38 cellular contexts compared by ENCODE assay signal in the genomic region with DNA sequence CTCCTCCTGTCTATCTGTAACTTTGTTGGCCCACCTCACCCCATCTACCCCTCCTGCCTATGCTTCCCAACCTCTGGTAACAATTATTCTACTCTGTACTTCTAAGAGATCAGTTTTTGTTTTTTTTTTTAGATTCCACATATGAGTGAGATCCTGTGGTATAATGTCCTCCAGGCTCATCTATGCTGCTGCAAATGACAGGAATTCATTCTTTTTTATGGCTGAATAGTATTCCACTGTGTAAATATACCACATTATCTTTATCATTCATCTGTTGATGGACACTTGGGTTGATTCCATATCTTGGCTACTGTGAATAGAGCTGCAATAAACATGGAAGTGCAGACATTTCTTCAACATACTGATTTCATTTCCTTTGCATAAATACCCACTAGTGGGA. TPM values are rescaled to one million over a fixed set of nuclear protein-coding genes. Genes with fewer than 3 reads are reported as not detected.
"Had no signal": no experiment of that assay in that cellular context is flagged by ENCODE, and none has a peak within 500 bp of the region (broad histone marks: within the 10 kb centered on the region; RNA-seq: fewer than 3 reads in every experiment).

No MANE protein-coding gene starts in this region.

- H3K36me3 ChIP-seq: adrenal gland, brain microvascular endothelial cell, breast epithelium had no signal

- DNase-seq: activated B cell treated with CpG ODN at 0.5 μM for 24 hours; activated CD4-positive, alpha-beta memory T cell treated with anti-CD3 and anti-CD28 coated beads for 36 hours; activated CD4-positive, alpha-beta T cell treated with anti-CD3 and anti-CD28 coated beads for 4 hours; activated CD4-positive, alpha-beta T cell treated with anti-CD3 and anti-CD28 coated beads, Interleukin-2, amount 10 ng/mL, durations not matched to agents 24 days and 14 days; activated CD4-positive, alpha-beta T cell treated with anti-CD3 and anti-CD28 coated beads, Interleukin-2, amount 50 U/mL, for 1 hour; activated CD4-positive, alpha-beta T cell treated with anti-CD3 and anti-CD28 coated beads, Interleukin-2, amount 50 U/mL, for 4 hours; activated CD4-positive, CD25-positive, alpha-beta regulatory T cell treated with anti-CD3 and anti-CD28 coated beads, Interleukin-2, amount 50 U/mL, for 72 hours; activated CD8-positive, alpha-beta memory T cell treated with anti-CD3 and anti-CD28 coated beads, Interleukin-2, amount 50 U/mL, for 4 hours; activated CD8-positive, alpha-beta T cell treated with anti-CD3 and anti-CD28 coated beads for 36 hours; activated effector memory CD4-positive, alpha-beta T cell treated with Interleukin-2 at 50 U/mL for 16 hours; activated gamma-delta T cell; activated naive CD4-positive, alpha-beta T cell treated with anti-CD3 and anti-CD28 coated beads, Interleukin-2, amount 50 U/mL, for 16 hours; activated naive CD4-positive, alpha-beta T cell treated with Interleukin-2 at 50 U/mL for 16 hours; activated naive CD8-positive, alpha-beta T cell treated with anti-CD3 and anti-CD28 coated beads, Interleukin-2, amount 10 ng/mL, durations not matched to agents 7 days and 5 days; activated T-cell treated with anti-CD3 and anti-CD28 coated beads for 4 hours; activated T-cell treated with anti-CD3 and anti-CD28 coated beads, Interleukin-2, amount 50 U/mL, for 1 hour; activated T-cell treated with anti-CD3 and anti-CD28 coated beads, Interleukin-2, amount 50 U/mL, for 4 hours; activated T-cell treated with anti-CD3 and anti-CD28 coated beads, Interleukin-2, amount 50 U/mL, for 72 hours; adrenal gland; amniotic stem cell; aorta; body of pancreas; brain microvascular endothelial cell; central memory CD4-positive, alpha-beta T cell; T-helper 1 cell; T-helper 2 cell; T-helper 9 cell had no signal

- FAIRE-seq: astrocyte, TTC549 had no signal

- H3K4me3 Mint-ChIP-seq: activated B cell treated with CpG ODN at 0.5 μM for 24 hours; activated CD4-positive, alpha-beta memory T cell treated with anti-CD3 and anti-CD28 coated beads for 36 hours; activated CD4-positive, alpha-beta T cell treated with anti-CD3 and anti-CD28 coated beads, Interleukin-2, amount 10 ng/mL, durations not matched to agents 24 days and 14 days; activated CD8-positive, alpha-beta T cell treated with anti-CD3 and anti-CD28 coated beads for 36 hours; activated naive CD8-positive, alpha-beta T cell treated with anti-CD3 and anti-CD28 coated beads, Interleukin-2, amount 10 ng/mL, durations not matched to agents 7 days and 5 days; activated T-cell treated with anti-CD3 and anti-CD28 coated beads, Interleukin-2, amount 50 U/mL, for 4 hours; activated T-cell treated with anti-CD3 and anti-CD28 coated beads, Interleukin-2, amount 50 U/mL, for 72 hours; activated T-helper 1 cell treated with anti-CD3 and anti-CD28 coated beads, Interleukin-12 subunit alpha, Interleukin-12 subunit beta, Interleukin-2, Interleukin-4 antibody, amounts not matched to agents 30 ng/mL and 10 ng/mL and 1 ng/mL, durations not matched to agents 14 hours and 24 hours and 36 hours; T-helper 1 cell treated with Interleukin-12 subunit alpha and Interleukin-12 subunit beta and Interleukin-4 antibody, amounts not matched to agents 30 μg/mL and 1 μg/mL, for 36 hours; T-helper 2 cell treated with Interferon-gamma antibody and Interleukin-4, amounts not matched to agents 5 μg/mL and 100 μg/mL, for 36 hours had no signal

- H3K4me3 ChIP-seq: adrenal gland, body of pancreas, breast epithelium had no signal

- H3K27ac Mint-ChIP-seq: activated B cell treated with CpG ODN at 0.5 μM for 24 hours; activated CD4-positive, alpha-beta memory T cell treated with anti-CD3 and anti-CD28 coated beads for 36 hours; activated CD4-positive, alpha-beta T cell treated with anti-CD3 and anti-CD28 coated beads, Interleukin-2, amount 10 ng/mL, durations not matched to agents 24 days and 14 days; activated CD8-positive, alpha-beta T cell treated with anti-CD3 and anti-CD28 coated beads for 36 hours; activated naive CD4-positive, alpha-beta T cell treated with anti-CD3 and anti-CD28 coated beads, Interleukin-2, amount 50 U/mL, for 72 hours; activated naive CD8-positive, alpha-beta T cell treated with anti-CD3 and anti-CD28 coated beads, Interleukin-2, amount 10 ng/mL, durations not matched to agents 7 days and 5 days; activated T-cell treated with anti-CD3 and anti-CD28 coated beads, Interleukin-2, amount 50 U/mL, for 72 hours; activated T-helper 1 cell treated with anti-CD3 and anti-CD28 coated beads, Interleukin-12 subunit alpha, Interleukin-12 subunit beta, Interleukin-2, Interleukin-4 antibody, amounts not matched to agents 30 ng/mL and 10 ng/mL and 1 ng/mL, durations not matched to agents 14 hours and 24 hours and 36 hours; activated T-helper 2 cell treated with anti-CD3 and anti-CD28 coated beads, Interferon-gamma antibody, Interleukin-2, Interleukin-4, amounts not matched to agents 10 μg/mL and 5 μg/mL and 100 μg/mL, durations not matched to agents 14 hours and 24 hours and 36 hours; T-helper 1 cell treated with Interleukin-12 subunit alpha and Interleukin-12 subunit beta and Interleukin-4 antibody, amounts not matched to agents 30 μg/mL and 1 μg/mL, for 36 hours; T-helper 2 cell treated with Interferon-gamma antibody and Interleukin-4, amounts not matched to agents 5 μg/mL and 100 μg/mL, for 36 hours had no signal

- H3K4me1 ChIP-seq: adrenal gland, body of pancreas, breast epithelium had no signal

- H3K9me3 Mint-ChIP-seq: activated CD4-positive, alpha-beta memory T cell treated with anti-CD3 and anti-CD28 coated beads for 36 hours; activated CD4-positive, alpha-beta T cell treated with anti-CD3 and anti-CD28 coated beads, Interleukin-2, amount 10 ng/mL, durations not matched to agents 24 days and 14 days; activated CD8-positive, alpha-beta T cell treated with anti-CD3 and anti-CD28 coated beads for 36 hours; activated naive CD4-positive, alpha-beta T cell treated with anti-CD3 and anti-CD28 coated beads, Interleukin-2, amount 50 U/mL, for 72 hours; activated naive CD8-positive, alpha-beta T cell treated with anti-CD3 and anti-CD28 coated beads, Interleukin-2, amount 10 ng/mL, durations not matched to agents 7 days and 5 days; activated T-cell treated with anti-CD3 and anti-CD28 coated beads, Interleukin-2, amount 50 U/mL, for 4 hours; activated T-cell treated with anti-CD3 and anti-CD28 coated beads, Interleukin-2, amount 50 U/mL, for 72 hours; activated T-helper 1 cell treated with anti-CD3 and anti-CD28 coated beads, Interleukin-12 subunit alpha, Interleukin-12 subunit beta, Interleukin-2, Interleukin-4 antibody, amounts not matched to agents 30 ng/mL and 10 ng/mL and 1 ng/mL, durations not matched to agents 14 hours and 24 hours and 36 hours; activated T-helper 2 cell treated with anti-CD3 and anti-CD28 coated beads, Interferon-gamma antibody, Interleukin-2, Interleukin-4, amounts not matched to agents 10 μg/mL and 5 μg/mL and 100 μg/mL, durations not matched to agents 14 hours and 24 hours and 36 hours; T-helper 1 cell treated with Interleukin-12 subunit alpha and Interleukin-12 subunit beta and Interleukin-4 antibody, amounts not matched to agents 30 μg/mL and 1 μg/mL, for 36 hours; T-helper 2 cell treated with Interferon-gamma antibody and Interleukin-4, amounts not matched to agents 5 μg/mL and 100 μg/mL, for 36 hours had no signal

- ATAC-seq: activated CD8-positive, alpha-beta T cell treated with anti-CD3 and anti-CD28 coated beads for 36 hours; activated naive CD4-positive, alpha-beta T cell treated with anti-CD3 and anti-CD28 coated beads, Interleukin-2, amount 50 U/mL, for 72 hours; activated T-cell treated with anti-CD3 and anti-CD28 coated beads, Interleukin-2, amount 50 U/mL, for 4 hours; activated T-cell treated with anti-CD3 and anti-CD28 coated beads, Interleukin-2, amount 50 U/mL, for 72 hours; body of pancreas had no signal

- H3K27me3 Mint-ChIP-seq: activated B cell treated with CpG ODN at 0.5 μM for 24 hours; activated CD4-positive, alpha-beta memory T cell treated with anti-CD3 and anti-CD28 coated beads for 36 hours; activated CD4-positive, alpha-beta T cell treated with anti-CD3 and anti-CD28 coated beads, Interleukin-2, amount 10 ng/mL, durations not matched to agents 24 days and 14 days; activated CD8-positive, alpha-beta T cell treated with anti-CD3 and anti-CD28 coated beads for 36 hours; activated naive CD8-positive, alpha-beta T cell treated with anti-CD3 and anti-CD28 coated beads, Interleukin-2, amount 10 ng/mL, durations not matched to agents 7 days and 5 days had no signal

- H3K27ac ChIP-seq: adrenal gland, body of pancreas, brain microvascular endothelial cell, breast epithelium, VCaP had no signal

- H3K4me1 Mint-ChIP-seq: activated B cell treated with CpG ODN at 0.5 μM for 24 hours; activated CD4-positive, alpha-beta T cell treated with anti-CD3 and anti-CD28 coated beads, Interleukin-2, amount 10 ng/mL, durations not matched to agents 24 days and 14 days had no signal

- H3K9me3 ChIP-seq: adrenal gland, body of pancreas, breast epithelium had no signal

RNA-seq across cellular contexts. Expression of a gene that starts 29.3 kb away (rescaled TPM):
- total RNA-seq: activated CD4-positive, alpha-beta memory T cell treated with anti-CD3 and anti-CD28 coated beads for 36 hours; activated CD4-positive, alpha-beta T cell treated with anti-CD3 and anti-CD28 coated beads, Interleukin-2, amount 10 ng/mL, durations not matched to agents 24 days and 14 days; activated naive CD8-positive, alpha-beta T cell treated with anti-CD3 and anti-CD28 coated beads, Interleukin-2, amount 10 ng/mL, durations not matched to agents 7 days and 5 days; activated T-cell treated with anti-CD3 and anti-CD28 coated beads, Interleukin-2, amount 50 U/mL, for 72 hours; activated T-helper 1 cell treated with anti-CD3 and anti-CD28 coated beads, Interleukin-12 subunit alpha, Interleukin-12 subunit beta, Interleukin-2, Interleukin-4 antibody, amounts not matched to agents 30 ng/mL and 10 ng/mL and 1 ng/mL, durations not matched to agents 14 hours and 24 hours and 36 hours; astrocyte; body of pancreas; breast epithelium; cardiac septum; cerebellum had no signal
